ENCODE assay signal across 1 cellular context in genomic region chr12:50032516-50033316, GRCh38.
TF ChIP-seq lines count a peak whose summit lies in the region.

No MANE protein-coding gene starts in this region.

TF ChIP-seq in K562, 482 proteins besides CTCF, POLR2A, EP300 and RAD21 (continues in another document):
- TF ChIP-seq, protein P1, sequence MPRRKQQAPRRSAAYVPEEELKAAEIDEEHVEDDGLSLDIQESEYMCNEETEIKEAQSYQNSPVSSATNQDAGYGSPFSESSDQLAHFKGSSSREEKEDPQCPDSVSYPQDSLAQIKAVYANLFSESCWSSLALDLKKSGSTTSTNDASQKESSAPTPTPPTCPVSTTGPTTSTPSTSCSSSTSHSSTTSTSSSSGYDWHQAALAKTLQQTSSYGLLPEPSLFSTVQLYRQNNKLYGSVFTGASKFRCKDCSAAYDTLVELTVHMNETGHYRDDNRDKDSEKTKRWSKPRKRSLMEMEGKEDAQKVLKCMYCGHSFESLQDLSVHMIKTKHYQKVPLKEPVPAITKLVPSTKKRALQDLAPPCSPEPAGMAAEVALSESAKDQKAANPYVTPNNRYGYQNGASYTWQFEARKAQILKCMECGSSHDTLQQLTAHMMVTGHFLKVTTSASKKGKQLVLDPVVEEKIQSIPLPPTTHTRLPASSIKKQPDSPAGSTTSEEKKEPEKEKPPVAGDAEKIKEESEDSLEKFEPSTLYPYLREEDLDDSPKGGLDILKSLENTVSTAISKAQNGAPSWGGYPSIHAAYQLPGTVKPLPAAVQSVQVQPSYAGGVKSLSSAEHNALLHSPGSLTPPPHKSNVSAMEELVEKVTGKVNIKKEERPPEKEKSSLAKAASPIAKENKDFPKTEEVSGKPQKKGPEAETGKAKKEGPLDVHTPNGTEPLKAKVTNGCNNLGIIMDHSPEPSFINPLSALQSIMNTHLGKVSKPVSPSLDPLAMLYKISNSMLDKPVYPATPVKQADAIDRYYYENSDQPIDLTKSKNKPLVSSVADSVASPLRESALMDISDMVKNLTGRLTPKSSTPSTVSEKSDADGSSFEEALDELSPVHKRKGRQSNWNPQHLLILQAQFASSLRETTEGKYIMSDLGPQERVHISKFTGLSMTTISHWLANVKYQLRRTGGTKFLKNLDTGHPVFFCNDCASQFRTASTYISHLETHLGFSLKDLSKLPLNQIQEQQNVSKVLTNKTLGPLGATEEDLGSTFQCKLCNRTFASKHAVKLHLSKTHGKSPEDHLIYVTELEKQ (CRISPR knock-in tag; IDR thresholded peaks at IDR 0.05): no peak
- TF ChIP-seq RBM39 (optimal IDR thresholded peaks at IDR 0.05; ENCODE audit: low read depth, low read length): no peak
- no peak for TF ChIP-seq NCOA2 (IDR thresholded peaks at IDR 0.05; ENCODE audit: partially characterized antibody in 2 of 2)
- peak; percentile 19; the same call in 1 of the 2 replicates for TF ChIP-seq RBFOX2 (IDR thresholded peaks at IDR 0.05; ENCODE audit: low read depth, low read length)
- no peak for TF ChIP-seq ZNF12 (CRISPR knock-in tag; IDR thresholded peaks at IDR 0.05)
- TF ChIP-seq YBX1 (IDR thresholded peaks at IDR 0.05): no peak
- TF ChIP-seq RCOR1 (IDR thresholded peaks at IDR 0.05; ENCODE audit: borderline replicate concordance in 1 of 2, low read depth in 2 of 2, low read length in 2 of 2): no peak
- TF ChIP-seq PURB (CRISPR knock-in tag; IDR thresholded peaks at IDR 0.05; ENCODE audit: low read depth): no peak
- no peak for TF ChIP-seq POLR2B (IDR thresholded peaks at IDR 0.05; ENCODE audit: low read depth, partially characterized antibody)
- TF ChIP-seq, protein P2, sequence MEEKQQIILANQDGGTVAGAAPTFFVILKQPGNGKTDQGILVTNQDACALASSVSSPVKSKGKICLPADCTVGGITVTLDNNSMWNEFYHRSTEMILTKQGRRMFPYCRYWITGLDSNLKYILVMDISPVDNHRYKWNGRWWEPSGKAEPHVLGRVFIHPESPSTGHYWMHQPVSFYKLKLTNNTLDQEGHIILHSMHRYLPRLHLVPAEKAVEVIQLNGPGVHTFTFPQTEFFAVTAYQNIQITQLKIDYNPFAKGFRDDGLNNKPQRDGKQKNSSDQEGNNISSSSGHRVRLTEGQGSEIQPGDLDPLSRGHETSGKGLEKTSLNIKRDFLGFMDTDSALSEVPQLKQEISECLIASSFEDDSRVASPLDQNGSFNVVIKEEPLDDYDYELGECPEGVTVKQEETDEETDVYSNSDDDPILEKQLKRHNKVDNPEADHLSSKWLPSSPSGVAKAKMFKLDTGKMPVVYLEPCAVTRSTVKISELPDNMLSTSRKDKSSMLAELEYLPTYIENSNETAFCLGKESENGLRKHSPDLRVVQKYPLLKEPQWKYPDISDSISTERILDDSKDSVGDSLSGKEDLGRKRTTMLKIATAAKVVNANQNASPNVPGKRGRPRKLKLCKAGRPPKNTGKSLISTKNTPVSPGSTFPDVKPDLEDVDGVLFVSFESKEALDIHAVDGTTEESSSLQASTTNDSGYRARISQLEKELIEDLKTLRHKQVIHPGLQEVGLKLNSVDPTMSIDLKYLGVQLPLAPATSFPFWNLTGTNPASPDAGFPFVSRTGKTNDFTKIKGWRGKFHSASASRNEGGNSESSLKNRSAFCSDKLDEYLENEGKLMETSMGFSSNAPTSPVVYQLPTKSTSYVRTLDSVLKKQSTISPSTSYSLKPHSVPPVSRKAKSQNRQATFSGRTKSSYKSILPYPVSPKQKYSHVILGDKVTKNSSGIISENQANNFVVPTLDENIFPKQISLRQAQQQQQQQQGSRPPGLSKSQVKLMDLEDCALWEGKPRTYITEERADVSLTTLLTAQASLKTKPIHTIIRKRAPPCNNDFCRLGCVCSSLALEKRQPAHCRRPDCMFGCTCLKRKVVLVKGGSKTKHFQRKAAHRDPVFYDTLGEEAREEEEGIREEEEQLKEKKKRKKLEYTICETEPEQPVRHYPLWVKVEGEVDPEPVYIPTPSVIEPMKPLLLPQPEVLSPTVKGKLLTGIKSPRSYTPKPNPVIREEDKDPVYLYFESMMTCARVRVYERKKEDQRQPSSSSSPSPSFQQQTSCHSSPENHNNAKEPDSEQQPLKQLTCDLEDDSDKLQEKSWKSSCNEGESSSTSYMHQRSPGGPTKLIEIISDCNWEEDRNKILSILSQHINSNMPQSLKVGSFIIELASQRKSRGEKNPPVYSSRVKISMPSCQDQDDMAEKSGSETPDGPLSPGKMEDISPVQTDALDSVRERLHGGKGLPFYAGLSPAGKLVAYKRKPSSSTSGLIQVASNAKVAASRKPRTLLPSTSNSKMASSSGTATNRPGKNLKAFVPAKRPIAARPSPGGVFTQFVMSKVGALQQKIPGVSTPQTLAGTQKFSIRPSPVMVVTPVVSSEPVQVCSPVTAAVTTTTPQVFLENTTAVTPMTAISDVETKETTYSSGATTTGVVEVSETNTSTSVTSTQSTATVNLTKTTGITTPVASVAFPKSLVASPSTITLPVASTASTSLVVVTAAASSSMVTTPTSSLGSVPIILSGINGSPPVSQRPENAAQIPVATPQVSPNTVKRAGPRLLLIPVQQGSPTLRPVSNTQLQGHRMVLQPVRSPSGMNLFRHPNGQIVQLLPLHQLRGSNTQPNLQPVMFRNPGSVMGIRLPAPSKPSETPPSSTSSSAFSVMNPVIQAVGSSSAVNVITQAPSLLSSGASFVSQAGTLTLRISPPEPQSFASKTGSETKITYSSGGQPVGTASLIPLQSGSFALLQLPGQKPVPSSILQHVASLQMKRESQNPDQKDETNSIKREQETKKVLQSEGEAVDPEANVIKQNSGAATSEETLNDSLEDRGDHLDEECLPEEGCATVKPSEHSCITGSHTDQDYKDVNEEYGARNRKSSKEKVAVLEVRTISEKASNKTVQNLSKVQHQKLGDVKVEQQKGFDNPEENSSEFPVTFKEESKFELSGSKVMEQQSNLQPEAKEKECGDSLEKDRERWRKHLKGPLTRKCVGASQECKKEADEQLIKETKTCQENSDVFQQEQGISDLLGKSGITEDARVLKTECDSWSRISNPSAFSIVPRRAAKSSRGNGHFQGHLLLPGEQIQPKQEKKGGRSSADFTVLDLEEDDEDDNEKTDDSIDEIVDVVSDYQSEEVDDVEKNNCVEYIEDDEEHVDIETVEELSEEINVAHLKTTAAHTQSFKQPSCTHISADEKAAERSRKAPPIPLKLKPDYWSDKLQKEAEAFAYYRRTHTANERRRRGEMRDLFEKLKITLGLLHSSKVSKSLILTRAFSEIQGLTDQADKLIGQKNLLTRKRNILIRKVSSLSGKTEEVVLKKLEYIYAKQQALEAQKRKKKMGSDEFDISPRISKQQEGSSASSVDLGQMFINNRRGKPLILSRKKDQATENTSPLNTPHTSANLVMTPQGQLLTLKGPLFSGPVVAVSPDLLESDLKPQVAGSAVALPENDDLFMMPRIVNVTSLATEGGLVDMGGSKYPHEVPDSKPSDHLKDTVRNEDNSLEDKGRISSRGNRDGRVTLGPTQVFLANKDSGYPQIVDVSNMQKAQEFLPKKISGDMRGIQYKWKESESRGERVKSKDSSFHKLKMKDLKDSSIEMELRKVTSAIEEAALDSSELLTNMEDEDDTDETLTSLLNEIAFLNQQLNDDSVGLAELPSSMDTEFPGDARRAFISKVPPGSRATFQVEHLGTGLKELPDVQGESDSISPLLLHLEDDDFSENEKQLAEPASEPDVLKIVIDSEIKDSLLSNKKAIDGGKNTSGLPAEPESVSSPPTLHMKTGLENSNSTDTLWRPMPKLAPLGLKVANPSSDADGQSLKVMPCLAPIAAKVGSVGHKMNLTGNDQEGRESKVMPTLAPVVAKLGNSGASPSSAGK (IDR thresholded peaks at IDR 0.05): no peak
- no peak for TF ChIP-seq PCBP1 (IDR thresholded peaks at IDR 0.05; ENCODE audit: low read depth, low read length, poor library complexity, severe bottlenecking)
- no peak for TF ChIP-seq MEF2A (IDR thresholded peaks at IDR 0.05; ENCODE audit: control insufficient read depth, low read depth, low read length)
- no peak for TF ChIP-seq NR0B1 (IDR thresholded peaks at IDR 0.05; ENCODE audit: partially characterized antibody)
- no peak for TF ChIP-seq BRD4 (IDR thresholded peaks at IDR 0.05)
- TF ChIP-seq EGR1 (conservative IDR thresholded peaks at IDR 0.05): peak; percentile 87
- TF ChIP-seq MLLT1 (IDR thresholded peaks at IDR 0.05): peak in 1 of 2 experiments; percentile 64; a peak in 1 of 4 replicates
- TF ChIP-seq, protein P3, sequence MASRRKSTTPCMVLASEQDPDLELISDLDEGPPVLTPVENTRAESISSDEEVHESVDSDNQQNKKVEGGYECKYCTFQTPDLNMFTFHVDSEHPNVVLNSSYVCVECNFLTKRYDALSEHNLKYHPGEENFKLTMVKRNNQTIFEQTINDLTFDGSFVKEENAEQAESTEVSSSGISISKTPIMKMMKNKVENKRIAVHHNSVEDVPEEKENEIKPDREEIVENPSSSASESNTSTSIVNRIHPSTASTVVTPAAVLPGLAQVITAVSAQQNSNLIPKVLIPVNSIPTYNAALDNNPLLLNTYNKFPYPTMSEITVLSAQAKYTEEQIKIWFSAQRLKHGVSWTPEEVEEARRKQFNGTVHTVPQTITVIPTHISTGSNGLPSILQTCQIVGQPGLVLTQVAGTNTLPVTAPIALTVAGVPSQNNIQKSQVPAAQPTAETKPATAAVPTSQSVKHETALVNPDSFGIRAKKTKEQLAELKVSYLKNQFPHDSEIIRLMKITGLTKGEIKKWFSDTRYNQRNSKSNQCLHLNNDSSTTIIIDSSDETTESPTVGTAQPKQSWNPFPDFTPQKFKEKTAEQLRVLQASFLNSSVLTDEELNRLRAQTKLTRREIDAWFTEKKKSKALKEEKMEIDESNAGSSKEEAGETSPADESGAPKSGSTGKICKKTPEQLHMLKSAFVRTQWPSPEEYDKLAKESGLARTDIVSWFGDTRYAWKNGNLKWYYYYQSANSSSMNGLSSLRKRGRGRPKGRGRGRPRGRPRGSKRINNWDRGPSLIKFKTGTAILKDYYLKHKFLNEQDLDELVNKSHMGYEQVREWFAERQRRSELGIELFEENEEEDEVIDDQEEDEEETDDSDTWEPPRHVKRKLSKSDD (conservative IDR thresholded peaks at IDR 0.05; ENCODE audit: low read length): no peak
- peak; percentile 40 for TF ChIP-seq PRPF4 (IDR thresholded peaks at IDR 0.05; ENCODE audit: insufficient read depth, low read depth, low read length, poor library complexity, severe bottlenecking)
- TF ChIP-seq SETDB1 (IDR thresholded peaks at IDR 0.05; ENCODE audit: low read length): no peak
- 0 out of 2 replicates have a peak, but pooled peaks have one; percentile 21 for TF ChIP-seq NR2C1 (IDR thresholded peaks at IDR 0.05)
- TF ChIP-seq NR2C1 (tag; IDR thresholded peaks at IDR 0.05): no peak
- TF ChIP-seq HMGN3 (IDR thresholded peaks at IDR 0.05; ENCODE audit: borderline replicate concordance, extremely low read depth, insufficient read length, low read depth, low read length): peak; percentile 53
- TF ChIP-seq CCNT2 (IDR thresholded peaks at IDR 0.05; ENCODE audit: borderline replicate concordance, extremely low read depth, insufficient read length, low read depth, low read length): peak; percentile 17
- TF ChIP-seq MCM3 (IDR thresholded peaks at IDR 0.05): no peak
- no peak for TF ChIP-seq ZNF165 (CRISPR knock-in tag; IDR thresholded peaks at IDR 0.05; ENCODE audit: borderline replicate concordance)
- TF ChIP-seq HOXB6 (CRISPR knock-in tag; IDR thresholded peaks at IDR 0.05; ENCODE audit: borderline replicate concordance): no peak
- TF ChIP-seq HNRNPK (IDR thresholded peaks at IDR 0.05; ENCODE audit: low read depth, low read length, poor library complexity, severe bottlenecking): no peak
- no peak for TF ChIP-seq ARHGAP35 (IDR thresholded peaks at IDR 0.05; ENCODE audit: partially characterized antibody)
- no peak for TF ChIP-seq GABPB1 (CRISPR knock-in tag; IDR thresholded peaks at IDR 0.05)
- TF ChIP-seq, protein P4, sequence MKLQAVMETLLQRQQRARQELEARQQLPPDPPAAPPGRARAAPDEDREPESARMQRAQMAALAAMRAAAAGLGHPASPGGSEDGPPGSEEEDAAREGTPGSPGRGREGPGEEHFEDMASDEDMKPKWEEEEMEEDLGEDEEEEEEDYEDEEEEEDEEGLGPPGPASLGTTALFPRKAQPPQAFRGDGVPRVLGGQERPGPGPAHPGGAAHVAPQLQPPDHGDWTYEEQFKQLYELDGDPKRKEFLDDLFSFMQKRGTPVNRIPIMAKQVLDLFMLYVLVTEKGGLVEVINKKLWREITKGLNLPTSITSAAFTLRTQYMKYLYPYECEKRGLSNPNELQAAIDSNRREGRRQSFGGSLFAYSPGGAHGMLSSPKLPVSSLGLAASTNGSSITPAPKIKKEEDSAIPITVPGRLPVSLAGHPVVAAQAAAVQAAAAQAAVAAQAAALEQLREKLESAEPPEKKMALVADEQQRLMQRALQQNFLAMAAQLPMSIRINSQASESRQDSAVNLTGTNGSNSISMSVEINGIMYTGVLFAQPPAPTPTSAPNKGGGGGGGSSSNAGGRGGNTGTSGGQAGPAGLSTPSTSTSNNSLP (IDR thresholded peaks at IDR 0.05; ENCODE audit: borderline replicate concordance, low read depth, low read length): no peak
- 0 out of 2 replicates have a peak, but pooled peaks have one; percentile 11 for TF ChIP-seq NFIC (IDR thresholded peaks at IDR 0.05)
- TF ChIP-seq PATZ1 (CRISPR knock-in tag; IDR thresholded peaks at IDR 0.05; ENCODE audit: borderline replicate concordance): no peak
- TF ChIP-seq COPS2 (conservative IDR thresholded peaks at IDR 0.05): no peak
